ENCODE assay signal across 19 cellular contexts in the genomic region with DNA sequence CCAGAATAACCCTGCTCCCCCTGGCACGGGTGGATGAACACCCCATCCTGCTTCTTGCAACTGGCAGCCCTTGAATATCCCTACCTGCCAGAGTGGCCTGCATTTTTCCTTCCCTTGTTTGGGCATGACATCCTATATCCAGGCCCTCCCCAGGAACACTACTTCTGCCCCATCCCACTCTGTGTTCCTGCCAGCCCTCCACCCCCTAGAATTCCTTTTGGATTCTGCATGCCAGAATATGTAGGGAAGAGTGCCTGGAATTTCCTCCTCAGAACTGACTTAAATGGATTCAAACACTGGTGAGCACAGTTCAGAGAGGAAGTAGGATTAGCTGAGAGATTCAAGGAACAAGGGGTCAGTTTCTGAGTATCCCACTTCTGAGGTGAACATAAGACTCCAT.
A peak's percentile ranks its signal among the peaks of the same experiment; 100 is the strongest.
DNase-seq lines count a peak whose midpoint lies in the region; ATAC-seq, FAIRE-seq and TF ChIP-seq lines count a peak whose summit lies in the region.
"Had no signal": no experiment of that assay in that cellular context is flagged by ENCODE, and none has a peak within 500 bp of the region (broad histone marks: within the 10 kb centered on the region; RNA-seq: fewer than 3 reads in every experiment).

No MANE protein-coding gene starts in this region.

- no TSS peak for BruUV-seq in GM12878 (replicated peaks; lab: Mats Ljungman, UMichigan)

- H3K9ac ChIP-seq in HUES48 (ENCODE audit: low read depth, low read length) (peak overlapping the region; percentile 10; the same call in 1 of the 2 replicates), GM12878 (ENCODE audit: control insufficient read depth, insufficient read depth, low read length) (no peak overlapping the region)

- H3K4me1 ChIP-seq in HUES48 (ENCODE audit: control insufficient read depth, insufficient read depth, low read length) (peaks cover 69% of the 10 kb centered on the region), GM12878 (ENCODE audit: control insufficient read depth, insufficient read depth, low read length) (no peaks in the 10 kb centered on the region)
- H3K4me1 ChIP-seq: BE2C had no signal

- no peak overlapping the region for H3K4me2 ChIP-seq in GM12878 (ENCODE audit: control insufficient read depth, insufficient read depth)

- H3K9me3 Mint-ChIP-seq in stimulated activated naive B cell treated with anti-CD40 and anti-IgM and Interleukin-4, amounts not matched to agents 10 μg/mL and 1 μg/mL and 100 μg/mL, for 72 hours: peaks cover 6 to 10% of the 10 kb centered on the region in 2 donors

- intact Hi-C loops in GM12878 (cut with micrococcal nuclease; ENCODE audit: unreplicated experiment): no loop called here

- TF ChIP-seq CTCF in GM12878 (IDR thresholded peaks at IDR 0.05 in 2 of 3, conservative IDR thresholded peaks at IDR 0.05 in 1 of 3; ENCODE audit: control insufficient read depth in 2 of 3, extremely low read depth in 1 of 3, insufficient read depth in 1 of 3, low read depth in 3 of 3, low read length in 3 of 3): no peak

- no peak overlapping the region for H3K27ac Mint-ChIP-seq in stimulated activated naive B cell treated with anti-CD40 and anti-IgM and Interleukin-4, amounts not matched to agents 10 μg/mL and 1 μg/mL and 100 μg/mL, for 72 hours
- H3K27ac Mint-ChIP-seq: T-helper 1 cell treated with Interleukin-12 subunit alpha and Interleukin-12 subunit beta and Interleukin-4 antibody, amounts not matched to agents 30 μg/mL and 1 μg/mL, for 36 hours had no signal

- H3K36me3 Mint-ChIP-seq in stimulated activated naive B cell treated with anti-CD40 and anti-IgM and Interleukin-4, amounts not matched to agents 10 μg/mL and 1 μg/mL and 100 μg/mL, for 72 hours: peaks cover 5 to 9% of the 10 kb centered on the region in 2 donors

- SMC1A ChIA-PET in GM12878 (lab: Charles Lee; ENCODE audit: uncharacterized antibody, unreplicated experiment): interaction anchor here (1.6 to 3.1 kb wide), 3 partner anchors 8 to 60 kb away, joined by 4 to 12 read pairs (median 7); no protein-coding TSS in a partner anchor

- no peak overlapping the region for H3K4me3 Mint-ChIP-seq in stimulated activated naive B cell treated with anti-CD40 and anti-IgM and Interleukin-4, amounts not matched to agents 10 μg/mL and 1 μg/mL and 100 μg/mL, for 72 hours
- H3K4me3 Mint-ChIP-seq: T-helper 1 cell treated with Interleukin-12 subunit alpha and Interleukin-12 subunit beta and Interleukin-4 antibody, amounts not matched to agents 30 μg/mL and 1 μg/mL, for 36 hours had no signal

- DNase-seq in GM12878 (ENCODE audit: low read depth, low spot score): no peak
- DNase-seq in iPS DF 19.7 (ENCODE audit: low read depth, low spot score): peak; percentile 88
- DNase-seq in pulmonary artery endothelial cell (ENCODE audit: low read depth, low spot score): peak; percentile 69
- no peak for DNase-seq in 8988T
- DNase-seq in NCI-H1436 (lab: John Stamatoyannopoulos, UW): no peak
- DNase-seq in Ammon's horn (ENCODE audit: low spot score): no peak
- DNase-seq in stimulated activated naive B cell treated with anti-CD40 and anti-IgM and Interleukin-4, amounts not matched to agents 10 μg/mL and 1 μg/mL and 100 μg/mL, for 72 hours: no peak
- DNase-seq: activated naive CD4-positive, alpha-beta T cell; BE2C; erythroblast; glutamatergic neuron; NCI-H82; stimulated activated CD4-positive, alpha-beta T cell treated with anti-CD3 and anti-CD28 coated beads, Interleukin-4, amount 100 ng/mL, for 4 hours had no signal

- H3K36me3 ChIP-seq in HUES48 (ENCODE audit: control insufficient read depth, insufficient read depth, low read length): peaks cover 35% of the 10 kb centered on the region
- H3K36me3 ChIP-seq in GM12878 (ENCODE audit: control insufficient read depth in 2 of 2, insufficient read depth in 2 of 2, low read length in 1 of 2): no peaks in the 10 kb centered on the region
- H3K36me3 ChIP-seq: BE2C had no signal

- H4K20me1 ChIP-seq in GM12878 (ENCODE audit: control insufficient read depth, insufficient read depth): no peaks in the 10 kb centered on the region

- no peaks in the 10 kb centered on the region for H3K27me3 ChIP-seq in HUES48 (ENCODE audit: control insufficient read depth, insufficient read depth, low read length)
- H3K27me3 ChIP-seq in GM12878 (replicated peaks in 1 of 2; ENCODE audit: control insufficient read depth in 2 of 2, insufficient read depth in 2 of 2, low read length in 1 of 2): no peaks in the 10 kb centered on the region
- H3K27me3 ChIP-seq: BE2C had no signal

- H3K27me3 Mint-ChIP-seq in stimulated activated naive B cell treated with anti-CD40 and anti-IgM and Interleukin-4, amounts not matched to agents 10 μg/mL and 1 μg/mL and 100 μg/mL, for 72 hours: no peaks in the 10 kb centered on the region

- ATAC-seq in GM12878: no peak
- ATAC-seq in stimulated activated naive B cell treated with anti-CD40 and anti-IgM and Interleukin-4, amounts not matched to agents 10 μg/mL and 1 μg/mL and 100 μg/mL, for 72 hours (replicated peaks): no peak
- ATAC-seq: activated CD4-positive, CD25-positive, alpha-beta regulatory T cell treated with anti-CD3 and anti-CD28 coated beads, Interleukin-2, amount 50 U/mL, for 24 hours had no signal

- WGBS in GM12878 (ENCODE audit: insufficient coverage, insufficient replicate concordance, low lambda C conversion rate, missing lambda C conversion rate): 52% methylated on average over 1 of the region's 1 CpG

- H3K9me3 ChIP-seq in HUES48 (ENCODE audit: control insufficient read depth, insufficient read depth, low read length) (no peaks in the 10 kb centered on the region), GM12878 (replicated peaks; ENCODE audit: control insufficient read depth, insufficient read depth, low read length) (no peaks in the 10 kb centered on the region; the same call in 2 of the 3 replicates)
- H3K9me3 ChIP-seq: BE2C had no signal

- TF ChIP-seq EP300 in GM12878 (IDR thresholded peaks at IDR 0.05; ENCODE audit: borderline replicate concordance in 1 of 2, control insufficient read depth in 1 of 2, low read depth in 2 of 2, low read length in 2 of 2): no peak

- POLR2A ChIA-PET in GM12878 (lab: Charles Lee): interaction anchor here (1.1 kb wide), 1 partner anchor 13 kb away, joined by 4 read pairs; no protein-coding TSS in a partner anchor

- no peak for TF ChIP-seq POLR2A in GM12878 (IDR thresholded peaks at IDR 0.05; ENCODE audit: low read depth, low read length)

- RAD21 ChIA-PET in GM12878 (lab: Charles Lee; ENCODE audit: unreplicated experiment): no interaction called here

- TF ChIP-seq RAD21 in GM12878 (IDR thresholded peaks at IDR 0.05; ENCODE audit: insufficient read depth, low read depth, low read length): no peak

- FAIRE-seq in GM12878 (lab: Jason Lieb, UNC): no peak
- FAIRE-seq: RCC 7860 had no signal

- H3K27ac ChIP-seq in HUES48 (ENCODE audit: low read depth, low read length) (peak overlapping the region; percentile 78), GM12878 (ENCODE audit: control insufficient read depth, insufficient read depth) (no peak overlapping the region)

- CTCF ChIA-PET in GM12878 (lab: Yijun Ruan, JAX): interaction anchor here (1.4 to 1.6 kb wide), 2 partner anchors 48 to 53 kb away, joined by 3 read pairs; no protein-coding TSS in a partner anchor

- H3K4me1 Mint-ChIP-seq in stimulated activated naive B cell treated with anti-CD40 and anti-IgM and Interleukin-4, amounts not matched to agents 10 μg/mL and 1 μg/mL and 100 μg/mL, for 72 hours: peaks cover 5 to 6% of the 10 kb centered on the region in 2 donors

- H3K4me3 ChIP-seq in HUES48 (ENCODE audit: low read depth, low read length): no peak overlapping the region
- H3K4me3 ChIP-seq in GM12878: no peak overlapping the region
- H3K4me3 ChIP-seq: coronary artery, skin epidermis had no signal

- no peak overlapping the region for H2AFZ ChIP-seq in GM12878 (ENCODE audit: control insufficient read depth, low read depth, low read length)

- in situ Hi-C loops in GM12878 (cut with MboI): no loop called here

- no peaks in the 10 kb centered on the region for H3K79me2 ChIP-seq in GM12878 (ENCODE audit: control insufficient read depth, insufficient read depth, low read length)

TF ChIP-seq in GM12878, 131 proteins besides CTCF, POLR2A, EP300 and RAD21:
- TF ChIP-seq, protein P1, sequence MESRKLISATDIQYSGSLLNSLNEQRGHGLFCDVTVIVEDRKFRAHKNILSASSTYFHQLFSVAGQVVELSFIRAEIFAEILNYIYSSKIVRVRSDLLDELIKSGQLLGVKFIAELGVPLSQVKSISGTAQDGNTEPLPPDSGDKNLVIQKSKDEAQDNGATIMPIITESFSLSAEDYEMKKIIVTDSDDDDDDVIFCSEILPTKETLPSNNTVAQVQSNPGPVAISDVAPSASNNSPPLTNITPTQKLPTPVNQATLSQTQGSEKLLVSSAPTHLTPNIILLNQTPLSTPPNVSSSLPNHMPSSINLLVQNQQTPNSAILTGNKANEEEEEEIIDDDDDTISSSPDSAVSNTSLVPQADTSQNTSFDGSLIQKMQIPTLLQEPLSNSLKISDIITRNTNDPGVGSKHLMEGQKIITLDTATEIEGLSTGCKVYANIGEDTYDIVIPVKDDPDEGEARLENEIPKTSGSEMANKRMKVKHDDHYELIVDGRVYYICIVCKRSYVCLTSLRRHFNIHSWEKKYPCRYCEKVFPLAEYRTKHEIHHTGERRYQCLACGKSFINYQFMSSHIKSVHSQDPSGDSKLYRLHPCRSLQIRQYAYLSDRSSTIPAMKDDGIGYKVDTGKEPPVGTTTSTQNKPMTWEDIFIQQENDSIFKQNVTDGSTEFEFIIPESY (IDR thresholded peaks at IDR 0.05): no peak
- 0 out of 2 replicates have a peak, but pooled peaks have one; percentile 3 for TF ChIP-seq SPI1 (IDR thresholded peaks at IDR 0.05; ENCODE audit: borderline replicate concordance, insufficient read depth, low read depth, low read length)

Comparison
In these comparisons a context has a peak if more than half of its experiments do, and no peak if none do; other contexts are left out.
1. DNase-seq: peak in iPS DF 19.7 (single experiment) and pulmonary artery endothelial cell (single experiment); none in GM12878 (single experiment), 8988T (single experiment), NCI-H1436 (single experiment), Ammon's horn (single experiment) and stimulated activated naive B cell treated with anti-CD40 and anti-IgM and Interleukin-4, amounts not matched to agents 10 μg/mL and 1 μg/mL and 100 μg/mL, for 72 hours (single experiment).